ENCODE assay signal across 8 cellular contexts in genomic region chr16:84616515-84616914, GRCh38.
DNase-seq lines count a peak whose midpoint lies in the region; ATAC-seq lines count a peak whose summit lies in the region.

No MANE protein-coding gene starts in this region.

- H3K36me3 ChIP-seq in SK-N-MC (ENCODE audit: insufficient read depth, low read length) = no peaks in the 10 kb centered on the region

- no peak for ATAC-seq in GM18517 (IDR thresholded peaks at IDR 0.05; ENCODE audit: unreplicated experiment)

- no peaks in the 10 kb centered on the region for H3K9me3 ChIP-seq in SK-N-MC (ENCODE audit: low read depth, low read length)

- H3K9ac ChIP-seq in SK-N-MC (ENCODE audit: insufficient read length) = no peak overlapping the region

- H3K4me3 ChIP-seq in SK-N-MC = peak overlapping the region; percentile 76
- peak overlapping the region; percentile 89 for H3K4me3 ChIP-seq in skeletal muscle cell (ENCODE audit: low read depth, low read length)

- DNase-seq in NOMO-1 treated with DMSO at 0.1 percent for 48 hours (lab: John Stamatoyannopoulos, UW; ENCODE audit: unreplicated experiment) (peak; percentile 38), NOMO-1 treated with dmso at 0.1 percent for 144 hours (lab: John Stamatoyannopoulos, UW; ENCODE audit: unreplicated experiment) (no peak), SK-N-MC (ENCODE audit: low read depth, low spot score) (no peak), fibroblast of peridontal ligament (ENCODE audit: extremely low read depth) (peak; percentile 34), skeletal muscle cell (ENCODE audit: low read depth) (no peak), dedifferentiated amniotic fluid mesenchymal stem cell (ENCODE audit: extremely low spot score) (no peak), NCI-H446 (lab: John Stamatoyannopoulos, UW) (no peak)

- no peak overlapping the region for H3K27ac ChIP-seq in SK-N-MC

Comparison
In these comparisons a context has a peak if more than half of its experiments do, and no peak if none do; other contexts are left out.
1. DNase-seq: peak in NOMO-1 treated with DMSO at 0.1 percent for 48 hours (single experiment) and fibroblast of peridontal ligament (single experiment); none in NOMO-1 treated with dmso at 0.1 percent for 144 hours (single experiment), SK-N-MC (single experiment), skeletal muscle cell (single experiment), dedifferentiated amniotic fluid mesenchymal stem cell (single experiment) and NCI-H446 (0 of 2).